ENCODE assay signal across 7 cellular contexts in the genomic region with DNA sequence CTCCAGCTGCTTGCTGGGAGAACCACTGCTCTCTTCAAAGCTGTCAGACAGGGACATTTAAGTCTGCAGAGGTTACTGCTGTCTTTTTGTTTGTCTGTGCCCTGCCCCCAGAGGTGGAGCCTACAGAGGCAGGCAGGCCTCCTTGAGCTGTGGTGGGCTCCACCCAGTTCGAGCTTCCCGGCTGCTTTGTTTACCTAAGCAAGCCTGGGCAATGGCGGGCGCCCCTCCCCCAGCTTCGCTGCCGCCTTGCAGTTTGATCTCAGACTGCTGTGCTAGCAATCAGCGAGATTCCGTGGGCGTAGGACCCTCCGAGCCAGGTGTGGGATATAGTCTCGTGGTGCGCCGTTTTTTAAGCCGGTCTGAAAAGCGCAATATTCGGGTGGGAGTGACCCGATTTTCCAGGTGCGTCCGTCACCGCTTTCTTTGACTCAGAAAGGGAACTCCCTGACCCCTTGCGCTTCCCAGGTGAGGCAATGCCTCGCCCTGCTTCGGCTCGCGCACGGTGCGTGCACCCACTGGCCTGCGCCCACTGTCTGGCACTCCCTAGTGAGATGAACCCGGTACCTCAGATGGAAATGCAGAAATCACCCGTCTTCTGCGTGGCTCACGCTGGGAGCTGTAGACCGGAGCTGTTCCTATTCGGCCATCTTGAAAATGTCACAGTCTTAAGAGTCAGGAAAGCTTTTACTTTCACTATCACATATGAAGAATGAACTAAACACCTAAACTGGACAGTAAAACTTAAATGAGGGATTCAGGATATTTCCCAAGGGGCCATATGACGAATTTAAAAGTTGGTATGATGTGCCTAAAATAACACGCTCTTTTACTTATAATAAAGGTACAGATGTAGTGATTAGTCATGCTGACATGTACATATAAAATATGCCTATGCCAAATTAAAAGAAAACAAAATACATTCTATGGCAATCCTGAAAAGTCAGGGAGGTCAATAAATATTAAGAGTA.
A peak's percentile ranks its signal among the peaks of the same experiment; 100 is the strongest.
DNase-seq lines count a peak whose midpoint lies in the region; TF ChIP-seq lines count a peak whose summit lies in the region.
"Not testable (repeated sequence)": the region's sequence is repeated elsewhere in the genome, so short reads cannot be mapped to it uniquely, and the experiment has no call there.

No MANE protein-coding gene starts in this region.

- not testable (repeated sequence) for DNase-seq in H7; chondrocyte (ENCODE audit: low spot score); hepatocyte (ENCODE audit: low spot score); nephron progenitor cell
- DNase-seq in NCI-H1105 (lab: John Stamatoyannopoulos, UW) (peak; percentile 18), NCI-H2171 treated with DMSO at 0.1 percent for 48 hours (lab: John Stamatoyannopoulos, UW) (peak; percentile 34), RWPE1 (ENCODE audit: low spot score) (peak; percentile 8)

- H3K27me3 ChIP-seq in H7 (ENCODE audit: control insufficient read depth, insufficient read depth, low read length); hepatocyte: not testable (repeated sequence)

- CTCF ChIA-PET in RWPE1 (lab: Yijun Ruan, JAX): not testable (repeated sequence)

- H3K9me2 ChIP-seq in hepatocyte (replicated peaks; ENCODE audit: insufficient read depth): not testable (repeated sequence)

- not testable (repeated sequence) for H4K20me1 ChIP-seq in hepatocyte (ENCODE audit: insufficient read depth, poor library complexity, severe bottlenecking)

- POLR2A ChIA-PET in RWPE1 (lab: Yijun Ruan, JAX; ENCODE audit: low non-redundant PET): not testable (repeated sequence)

- not testable (repeated sequence) for TF ChIP-seq CTCF in RWPE1 (conservative IDR thresholded peaks at IDR 0.05; ENCODE audit: low read depth); chondrocyte (IDR thresholded peaks at IDR 0.05); hepatocyte (IDR thresholded peaks at IDR 0.05; ENCODE audit: poor library complexity); nephron progenitor cell (IDR thresholded peaks at IDR 0.05)

- H3K4me2 ChIP-seq in hepatocyte: peak overlapping the region; percentile 54

- H3K27ac Mint-ChIP-seq in chondrocyte (ENCODE audit: unreplicated experiment) (peak overlapping the region; percentile 79), nephron progenitor cell (peak overlapping the region; percentile 86)

- peak overlapping the region; percentile 93 for H3K27ac ChIP-seq in RWPE1
- not testable (repeated sequence) for H3K27ac ChIP-seq in hepatocyte

- H3K36me3 ChIP-seq in H7 (replicated peaks; ENCODE audit: control insufficient read depth, insufficient read depth, low read length); hepatocyte (replicated peaks; ENCODE audit: insufficient read depth, low read depth): not testable (repeated sequence)

- H3K9me3 Mint-ChIP-seq in chondrocyte (ENCODE audit: low read depth): not testable (repeated sequence)
- H3K9me3 Mint-ChIP-seq in nephron progenitor cell: peaks cover 13% of the 10 kb centered on the region

- H3K4me1 Mint-ChIP-seq in chondrocyte (ENCODE audit: low read depth); nephron progenitor cell: not testable (repeated sequence)

- H3K4me3 Mint-ChIP-seq in chondrocyte (ENCODE audit: unreplicated experiment) (peak overlapping the region; percentile 71), nephron progenitor cell (peak overlapping the region; percentile 75)

- H3K79me2 ChIP-seq in hepatocyte: not testable (repeated sequence)

- not testable (repeated sequence) for H3K36me3 Mint-ChIP-seq in chondrocyte (ENCODE audit: low read depth)
- peaks cover 12% of the 10 kb centered on the region for H3K36me3 Mint-ChIP-seq in nephron progenitor cell (ENCODE audit: low read depth)

- WGBS in hepatocyte (ENCODE audit: low lambda C conversion rate, missing lambda C conversion rate): 78% methylated on average over 17 of the region's 36 CpGs

- peak overlapping the region; percentile 6; the same call in 1 of the 2 replicates for H3K4me3 ChIP-seq in H7 (ENCODE audit: insufficient read depth, low read depth, low read length)
- H3K4me3 ChIP-seq in hepatocyte: not testable (repeated sequence)

- H2AFZ ChIP-seq in hepatocyte: peak overlapping the region; percentile 45

- not testable (repeated sequence) for H3K9me3 ChIP-seq in hepatocyte (ENCODE audit: low read depth)

- not testable (repeated sequence) for H3K4me1 ChIP-seq in hepatocyte (ENCODE audit: insufficient read depth)

- not testable (repeated sequence) for H3K27me3 Mint-ChIP-seq in chondrocyte (ENCODE audit: low read depth); nephron progenitor cell (ENCODE audit: low read depth, poor library complexity)
